ENCODE assay signal across 18 cellular contexts in genomic region chr3:1442271-1442670, GRCh38.
DNase-seq lines count a peak whose midpoint lies in the region; ATAC-seq and TF ChIP-seq lines count a peak whose summit lies in the region.
"Had no signal": no experiment of that assay in that cellular context is flagged by ENCODE, and none has a peak within 500 bp of the region (broad histone marks: within the 10 kb centered on the region; RNA-seq: fewer than 3 reads in every experiment).

No MANE protein-coding gene starts in this region.

- ATAC-seq in GM18517 (IDR thresholded peaks at IDR 0.05; ENCODE audit: unreplicated experiment), result peak; percentile 71
- ATAC-seq in GM21786 (IDR thresholded peaks at IDR 0.05; ENCODE audit: unreplicated experiment), result peak; percentile 69
- ATAC-seq in HG03280 (IDR thresholded peaks at IDR 0.05; ENCODE audit: unreplicated experiment), result peak; percentile 76
- peak; percentile 80 for ATAC-seq in memory B cell (ENCODE audit: low read depth)
- ATAC-seq: GM23338 had no signal

- no peak for TF ChIP-seq EP300 in suprapubic skin (IDR thresholded peaks at IDR 0.05)

- H3K36me3 Mint-ChIP-seq in memory B cell, result no peaks in the 10 kb centered on the region
- no peaks in the 10 kb centered on the region for H3K36me3 Mint-ChIP-seq in activated naive CD4-positive, alpha-beta T cell treated with anti-CD3 and anti-CD28 coated beads for 36 hours (ENCODE audit: low read depth)
- no peaks in the 10 kb centered on the region for H3K36me3 Mint-ChIP-seq in activated T-cell treated with anti-CD3 and anti-CD28 coated beads, Interleukin-2, amount 50 U/mL, for 24 hours (ENCODE audit: low read depth)

- no peak overlapping the region for H3K4me3 ChIP-seq in suprapubic skin
- H3K4me3 ChIP-seq: GM23338 had no signal

- H3K4me3 Mint-ChIP-seq in memory B cell, result no peak overlapping the region
- no peak overlapping the region for H3K4me3 Mint-ChIP-seq in activated naive CD4-positive, alpha-beta T cell treated with anti-CD3 and anti-CD28 coated beads for 36 hours
- no peak overlapping the region for H3K4me3 Mint-ChIP-seq in activated T-cell treated with anti-CD3 and anti-CD28 coated beads, Interleukin-2, amount 50 U/mL, for 24 hours
- H3K4me3 Mint-ChIP-seq: CD4-positive, alpha-beta T cell; GM23338; T-helper 1 cell treated with Interleukin-12 subunit alpha and Interleukin-12 subunit beta and Interleukin-4 antibody, amounts not matched to agents 30 μg/mL and 1 μg/mL, for 36 hours had no signal

- TF ChIP-seq POLR2A in suprapubic skin (IDR thresholded peaks at IDR 0.05), result no peak

- intact Hi-C loops in activated naive CD4-positive, alpha-beta T cell treated with anti-CD3 and anti-CD28 coated beads for 36 hours (cut with micrococcal nuclease), result no loop called here

- peak overlapping the region; percentile 50 for H3K27ac Mint-ChIP-seq in memory B cell
- H3K27ac Mint-ChIP-seq in activated naive CD4-positive, alpha-beta T cell treated with anti-CD3 and anti-CD28 coated beads for 36 hours, result no peak overlapping the region
- no peak overlapping the region for H3K27ac Mint-ChIP-seq in activated T-cell treated with anti-CD3 and anti-CD28 coated beads, Interleukin-2, amount 50 U/mL, for 24 hours
- H3K27ac Mint-ChIP-seq: CD4-positive, alpha-beta T cell; GM23338; T-helper 1 cell treated with Interleukin-12 subunit alpha and Interleukin-12 subunit beta and Interleukin-4 antibody, amounts not matched to agents 30 μg/mL and 1 μg/mL, for 36 hours had no signal

- H3K9me3 ChIP-seq in suprapubic skin, result no peaks in the 10 kb centered on the region
- H3K9me3 ChIP-seq: BE2C had no signal

- H3K27ac ChIP-seq in suprapubic skin, result no peak overlapping the region

- no peak for TF ChIP-seq CTCF in suprapubic skin (IDR thresholded peaks at IDR 0.05)

- H3K36me3 ChIP-seq in suprapubic skin, result no peaks in the 10 kb centered on the region
- H3K36me3 ChIP-seq: BE2C had no signal

- no peak for DNase-seq in memory B cell (ENCODE audit: low spot score in 2 of 2)
- DNase-seq in activated naive CD4-positive, alpha-beta T cell treated with anti-CD3 and anti-CD28 coated beads for 36 hours, result no peak
- no peak for DNase-seq in suprapubic skin (ENCODE audit: low spot score in 2 of 2)
- DNase-seq in SK-N-DZ (ENCODE audit: low spot score), result no peak
- no peak for DNase-seq in activated T-cell treated with anti-CD3 and anti-CD28 coated beads, Interleukin-2, amount 50 U/mL, for 24 hours
- DNase-seq: BE2C; CD4-positive, alpha-beta T cell; EL; KBM-7; NCI-H1092; NCI-H2081 treated with DMSO at 0.1 percent for 48 hours; NCI-H510A treated with DMSO at 0.1 percent for 48 hours; SHP77 had no signal

- WGBS in suprapubic skin, result 70% methylated on average over 3 of the region's 3 CpGs

- no peaks in the 10 kb centered on the region for H3K4me1 ChIP-seq in suprapubic skin
- H3K4me1 ChIP-seq: BE2C had no signal

- peaks cover 2% of the 10 kb centered on the region for H3K9me3 Mint-ChIP-seq in memory B cell
- H3K9me3 Mint-ChIP-seq in activated naive CD4-positive, alpha-beta T cell treated with anti-CD3 and anti-CD28 coated beads for 36 hours, result peaks cover 6% of the 10 kb centered on the region
- H3K9me3 Mint-ChIP-seq in activated T-cell treated with anti-CD3 and anti-CD28 coated beads, Interleukin-2, amount 50 U/mL, for 24 hours, result peaks cover 10% of the 10 kb centered on the region

- no peaks in the 10 kb centered on the region for H3K27me3 ChIP-seq in suprapubic skin
- H3K27me3 ChIP-seq: BE2C had no signal

- CTCF ChIA-PET in activated naive CD4-positive, alpha-beta T cell treated with anti-CD3 and anti-CD28 coated beads for 36 hours (lab: Charles Lee), result no interaction called here

- H3K4me1 Mint-ChIP-seq in memory B cell, result peaks cover 13% of the 10 kb centered on the region
- H3K4me1 Mint-ChIP-seq in activated naive CD4-positive, alpha-beta T cell treated with anti-CD3 and anti-CD28 coated beads for 36 hours (ENCODE audit: low read depth), result no peaks in the 10 kb centered on the region
- H3K4me1 Mint-ChIP-seq in activated T-cell treated with anti-CD3 and anti-CD28 coated beads, Interleukin-2, amount 50 U/mL, for 24 hours (ENCODE audit: low read depth), result no peaks in the 10 kb centered on the region
- H3K4me1 Mint-ChIP-seq: GM23338 had no signal

- no peaks in the 10 kb centered on the region for H3K27me3 Mint-ChIP-seq in memory B cell
- no peaks in the 10 kb centered on the region for H3K27me3 Mint-ChIP-seq in activated naive CD4-positive, alpha-beta T cell treated with anti-CD3 and anti-CD28 coated beads for 36 hours (ENCODE audit: low read depth)
- H3K27me3 Mint-ChIP-seq in activated T-cell treated with anti-CD3 and anti-CD28 coated beads, Interleukin-2, amount 50 U/mL, for 24 hours, result no peaks in the 10 kb centered on the region
- H3K27me3 Mint-ChIP-seq: CD4-positive, alpha-beta T cell had no signal
